ENCODE assay signal across 20 cellular contexts in the genomic region with DNA sequence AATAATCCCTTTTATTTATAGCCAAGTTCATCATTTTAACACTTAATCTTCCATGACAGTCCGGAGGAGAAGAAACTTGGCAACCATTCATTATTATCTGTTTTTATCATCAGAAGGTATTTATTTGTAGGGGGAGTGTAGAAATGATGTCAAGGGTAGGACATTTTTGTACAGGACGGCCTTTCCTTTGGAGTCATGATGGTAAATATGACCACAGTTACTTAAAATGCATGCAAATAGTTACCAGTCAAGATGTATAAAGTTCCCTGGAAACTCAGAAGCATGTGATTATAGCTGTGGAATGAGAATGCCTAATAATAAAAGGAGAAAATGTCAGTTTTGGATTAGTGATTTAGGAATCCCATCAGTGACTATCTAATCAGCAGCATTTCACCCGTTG.
DNase-seq lines count a peak whose midpoint lies in the region; ATAC-seq and TF ChIP-seq lines count a peak whose summit lies in the region.
"Had no signal": no experiment of that assay in that cellular context is flagged by ENCODE, and none has a peak within 500 bp of the region (broad histone marks: within the 10 kb centered on the region; RNA-seq: fewer than 3 reads in every experiment).

No MANE protein-coding gene starts in this region.

- H3K4me1 ChIP-seq in heart right ventricle: peaks cover 0 to 37% (median 18%) of the 10 kb centered on the region in 9 donors
- peaks cover 3% of the 10 kb centered on the region for H3K4me1 ChIP-seq in right cardiac atrium (ENCODE audit: control insufficient read depth, insufficient read depth, low read length)

- H3K36me3 ChIP-seq in heart right ventricle: no peaks in the 10 kb centered on the region
- H3K36me3 ChIP-seq in SK-N-MC (ENCODE audit: insufficient read depth, low read length): no peaks in the 10 kb centered on the region

- TF ChIP-seq CTCF in heart right ventricle (IDR thresholded peaks at IDR 0.05): no peak
- no peak for TF ChIP-seq CTCF in fibroblast of pulmonary artery (IDR thresholded peaks at IDR 0.05; ENCODE audit: low read length, missing control alignments)
- no peak for TF ChIP-seq CTCF in omental fat pad (IDR thresholded peaks at IDR 0.05)
- no peak for TF ChIP-seq CTCF in foreskin fibroblast (IDR thresholded peaks at IDR 0.05; ENCODE audit: low read depth, low read length)

- H3K4me3 ChIP-seq in heart right ventricle (no peak overlapping the region), right cardiac atrium (ENCODE audit: low read length) (no peak overlapping the region), SK-N-MC (no peak overlapping the region), fibroblast of pulmonary artery (replicated peaks; ENCODE audit: low read depth, low read length) (no peak overlapping the region), foreskin fibroblast (ENCODE audit: low read depth in 1 of 2, low read length in 2 of 2) (no peak overlapping the region)
- H3K4me3 ChIP-seq: GM12878, GM23248 had no signal

- WGBS in heart right ventricle, 2 donors: 32 to 46% methylated on average over 3 of the region's 3 CpGs
- 48% methylated on average over 3 of the region's 3 CpGs for WGBS in right cardiac atrium

- H3K27ac ChIP-seq in heart right ventricle: peak overlapping the region in 6 of 10 donors; percentile 10 to 66 (median 38)
- no peak overlapping the region for H3K27ac ChIP-seq in right cardiac atrium (ENCODE audit: low read length)
- H3K27ac ChIP-seq in SK-N-MC: 0 out of 2 replicates have a peak overlapping the region, but pooled peaks have one; percentile 0
- H3K27ac ChIP-seq: GM23248 had no signal

- H3K9me3 ChIP-seq in heart right ventricle (no peaks in the 10 kb centered on the region), right cardiac atrium (ENCODE audit: control insufficient read depth, low read length) (no peaks in the 10 kb centered on the region), SK-N-MC (ENCODE audit: low read depth, low read length) (no peaks in the 10 kb centered on the region)

- intact Hi-C loops in heart right ventricle (cut with DNase I) (loop anchor here in 4 of 10 donors (5.0 to 10.0 kb wide), 4 partner anchors 104 to 134 kb away; no protein-coding TSS in a partner anchor), right cardiac atrium (cut with DNase I) (no loop called here)

- DNase-seq in heart right ventricle (no peak), right cardiac atrium (no peak), SK-N-MC (ENCODE audit: low read depth, low spot score) (no peak), fibroblast of pulmonary artery (ENCODE audit: low read depth) (peak; percentile 44), omental fat pad (ENCODE audit: low spot score) (no peak), foreskin fibroblast (no peak), DMS53 treated with DMSO at 0.1 percent for 48 hours (lab: John Stamatoyannopoulos, UW; ENCODE audit: unreplicated experiment) (no peak)
- DNase-seq: C1 segment of cervical spinal cord; Calu3; CD4-positive, alpha-beta memory T cell; COR-L47; DMS153; DMS79; EL; GDM1; GM23248; H7; HCEC 1CT had no signal

- no peak overlapping the region for H3K9ac ChIP-seq in SK-N-MC (ENCODE audit: insufficient read length)
- H3K9ac ChIP-seq: GM23248 had no signal

- no peaks in the 10 kb centered on the region for H3K27me3 ChIP-seq in heart right ventricle
- H3K27me3 ChIP-seq in right cardiac atrium (ENCODE audit: control insufficient read depth, insufficient read depth): no peaks in the 10 kb centered on the region

- ATAC-seq in heart right ventricle (peak in 1 of 8 donors; percentile 38), right cardiac atrium (no peak), omental fat pad (ENCODE audit: low FRiP score) (peak; percentile 60), HG03342 (IDR thresholded peaks at IDR 0.05; ENCODE audit: unreplicated experiment) (no peak)
- ATAC-seq: GM12878 had no signal
